In the genomic region with DNA sequence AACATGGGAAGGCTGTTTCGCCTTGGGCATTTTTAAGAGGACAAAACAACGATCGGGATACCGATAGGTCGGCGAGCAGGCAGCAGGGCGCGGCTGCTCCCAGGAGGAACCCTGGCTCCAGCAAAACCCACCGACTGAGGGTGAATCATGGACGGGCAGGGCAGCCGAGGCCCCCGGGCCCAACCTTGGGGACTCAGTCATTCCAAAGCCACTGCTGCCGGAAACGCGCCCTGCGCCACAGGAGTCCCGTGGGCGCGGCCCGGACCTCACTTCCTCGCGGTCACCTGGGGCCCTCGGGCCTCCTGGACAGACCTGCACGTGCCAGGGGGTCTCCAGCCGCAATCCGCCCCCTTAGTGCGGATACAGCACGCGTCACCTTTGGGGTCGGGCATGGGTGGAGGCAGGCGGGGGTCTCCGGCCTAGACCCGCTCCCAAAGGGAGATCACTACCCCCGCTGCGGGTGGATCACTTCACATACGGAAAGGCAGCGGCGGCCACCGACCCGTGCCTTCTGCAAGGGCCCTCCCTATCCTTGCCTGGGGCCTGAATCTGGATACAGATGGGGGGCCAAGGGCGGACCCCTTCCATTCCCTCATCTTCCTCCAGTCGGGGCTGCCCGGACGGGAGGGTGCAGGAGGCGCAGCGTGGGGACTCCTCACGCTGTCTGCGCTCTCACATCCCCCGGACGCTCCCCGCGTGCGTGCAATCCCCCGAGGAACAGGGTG, we compare ENCODE assay signal across 8 cellular contexts. TPM values are rescaled to one million over a fixed set of nuclear protein-coding genes. Genes with fewer than 3 reads are reported as not detected.
DNase-seq lines count a peak whose midpoint lies in the region; ATAC-seq, FAIRE-seq and TF ChIP-seq lines count a peak whose summit lies in the region.

No MANE protein-coding gene starts in this region.

- H3K4me2 ChIP-seq in keratinocyte (ENCODE audit: control insufficient read depth, extremely low read depth, insufficient read depth, low read depth, low read length) = peak overlapping the region; percentile 99

- TF ChIP-seq CTCF in WERI-Rb-1 (IDR thresholded peaks at IDR 0.05; ENCODE audit: low read depth, low read length) (no peak), cardiac fibroblast (IDR thresholded peaks at IDR 0.05; ENCODE audit: low read depth, low read length) (no peak), keratinocyte (optimal IDR thresholded peaks at IDR 0.05 in 1 of 3, IDR thresholded peaks at IDR 0.05 in 1 of 3, conservative IDR thresholded peaks at IDR 0.05 in 1 of 3; ENCODE audit: extremely low read depth in 1 of 3, insufficient read depth in 2 of 3, low read length in 3 of 3) (no peak)

- peak; percentile 23 for ATAC-seq in GM21717 (IDR thresholded peaks at IDR 0.05; ENCODE audit: unreplicated experiment)

- peaks cover 58% of the 10 kb centered on the region for H3K79me2 ChIP-seq in keratinocyte (ENCODE audit: control insufficient read depth, insufficient read depth, low read length)

- dilution Hi-C loops in keratinocyte (cut with MboI; ENCODE audit: extremely low pct_ligation_motif_present, low sequenced_read_pairs) = no loop called here

- H3K4me1 ChIP-seq in keratinocyte (ENCODE audit: control insufficient read depth, extremely low read depth, insufficient read depth, low read length) = peaks cover 52% of the 10 kb centered on the region

- FAIRE-seq in keratinocyte (lab: Jason Lieb, UNC) = no peak

- peak; percentile 62 for DNase-seq in EH (ENCODE audit: low read depth)
- no peak for DNase-seq in Jurkat, Clone E6-1 (ENCODE audit: low read depth, low spot score)
- DNase-seq in WERI-Rb-1 = no peak
- peak; percentile 46 to 55 for DNase-seq in cardiac fibroblast (ENCODE audit: low read depth in 2 of 2)
- DNase-seq in keratinocyte (ENCODE audit: low read depth, low spot score) = no peak
- DNase-seq in stimulated activated CD4-positive, alpha-beta T cell treated with anti-CD3 and anti-CD28 coated beads, Interleukin-12 subunit alpha, Interleukin-12 subunit beta, amount 100 ng/mL, for 4 hours = peak; percentile 47
- no peak for DNase-seq in OCI-M2 (lab: John Stamatoyannopoulos, UW; ENCODE audit: unreplicated experiment)

- H4K20me1 ChIP-seq in keratinocyte (ENCODE audit: control insufficient read depth, extremely low read depth, insufficient read depth, low read length) = peaks cover 17% of the 10 kb centered on the region

- peaks cover 9% of the 10 kb centered on the region for H3K9me3 ChIP-seq in WERI-Rb-1 (ENCODE audit: severe bottlenecking)
- no peaks in the 10 kb centered on the region for H3K9me3 ChIP-seq in keratinocyte (ENCODE audit: control insufficient read depth, low read depth, low read length)

- no peak overlapping the region for H2AFZ ChIP-seq in keratinocyte (ENCODE audit: control insufficient read depth, low read length)

- H3K4me3 ChIP-seq in Jurkat, Clone E6-1 (ENCODE audit: low read length) = peak overlapping the region; percentile 85
- H3K4me3 ChIP-seq in WERI-Rb-1 (ENCODE audit: low read depth, low read length) (peak overlapping the region; percentile 49), cardiac fibroblast (replicated peaks in 1 of 2; ENCODE audit: low read depth in 2 of 2, low read length in 2 of 2) (peak overlapping the region; percentile 89 to 91), keratinocyte (ENCODE audit: control insufficient read depth in 2 of 3, extremely low read depth in 1 of 3, insufficient read depth in 2 of 3, low read depth in 1 of 3, low read length in 3 of 3) (peak overlapping the region; percentile 87 to 94 (median 93))

- peak overlapping the region; percentile 35; the same call in 1 of the 2 replicates for H3K27ac ChIP-seq in WERI-Rb-1
- H3K27ac ChIP-seq in keratinocyte (ENCODE audit: control insufficient read depth, insufficient read depth, low read length) = peak overlapping the region; percentile 95

- no peaks in the 10 kb centered on the region for H3K36me3 ChIP-seq in WERI-Rb-1
- H3K36me3 ChIP-seq in keratinocyte (ENCODE audit: control insufficient read depth in 2 of 2, extremely low read depth in 1 of 2, insufficient read depth in 2 of 2, low read length in 2 of 2) = peaks cover 3 to 10% of the 10 kb centered on the region in 2 experiments

- peak overlapping the region; percentile 92 for H3K9ac ChIP-seq in keratinocyte (ENCODE audit: control insufficient read depth, extremely low read depth, insufficient read depth, low read length)

- H3K9me1 ChIP-seq in keratinocyte (ENCODE audit: control insufficient read depth, extremely low read depth, insufficient read depth, low read length) = no peaks in the 10 kb centered on the region

- H3K27me3 ChIP-seq in WERI-Rb-1 (ENCODE audit: insufficient read depth, low read depth, severe bottlenecking) (peaks cover 21% of the 10 kb centered on the region), keratinocyte (ENCODE audit: control insufficient read depth, extremely low read depth, insufficient read depth, low read length) (no peaks in the 10 kb centered on the region)

RNA-seq across cellular contexts. Expression of gene TXN, which starts 0.7 kb away (rescaled TPM):
- polyA plus RNA-seq in Jurkat, Clone E6-1 (2012; ENCODE audit: insufficient read depth, insufficient read length) = 361 TPM
- 768 to 1,127 TPM (median 845 TPM) in 3 replicates for polyA plus RNA-seq in keratinocyte
- 178 TPM for polyA plus RNA-seq in keratinocyte (2011; ENCODE audit: low read depth)
- polyA plus RNA-seq in keratinocyte (2011; cell fraction: cytosol; rRNA removed) = 1,024 and 1,515 TPM in 2 replicates
- polyA plus RNA-seq in keratinocyte (2011; cell fraction: nucleus; rRNA removed) = 383 and 589 TPM in 2 replicates
- 573 and 790 TPM in 2 replicates for polyA plus RNA-seq in keratinocyte (2012; ENCODE audit: low replicate concordance)
- 95.6 to 332 TPM (median 271 TPM) in 3 replicates for polyA minus RNA-seq in keratinocyte
- polyA minus RNA-seq in keratinocyte (2011; cell fraction: cytosol; rRNA and poly(A)+ RNA removed) = 238 TPM
- 44.6 and 71.1 TPM in 2 replicates for polyA minus RNA-seq in keratinocyte (2011; cell fraction: nucleus; rRNA and poly(A)+ RNA removed)

RNA-seq across cellular contexts. Expression of gene C9orf152, which starts 47.6 kb away (rescaled TPM):
- not detected for polyA plus RNA-seq in Jurkat, Clone E6-1 (2012; ENCODE audit: insufficient read depth, insufficient read length)
- polyA plus RNA-seq in keratinocyte = 0.01 TPM in 1 of 3 replicates, not detected in the others
- not detected for polyA plus RNA-seq in keratinocyte (2011; ENCODE audit: low read depth)
- not detected in 2 replicates for polyA plus RNA-seq in keratinocyte (2011; cell fraction: cytosol; rRNA removed)
- 0.04 and 0.05 TPM in 2 replicates for polyA plus RNA-seq in keratinocyte (2011; cell fraction: nucleus; rRNA removed)
- 0.03 and 0.13 TPM in 2 replicates for polyA plus RNA-seq in keratinocyte (2012; ENCODE audit: low replicate concordance)
- not detected in 3 replicates for polyA minus RNA-seq in keratinocyte
- not detected for polyA minus RNA-seq in keratinocyte (2011; cell fraction: cytosol; rRNA and poly(A)+ RNA removed)
- not detected in 2 replicates for polyA minus RNA-seq in keratinocyte (2011; cell fraction: nucleus; rRNA and poly(A)+ RNA removed)

Comparison
In these comparisons a context has a peak if more than half of its experiments do, and no peak if none do; other contexts are left out.
1. DNase-seq: peak in EH (single experiment), cardiac fibroblast (2 of 2) and stimulated activated CD4-positive, alpha-beta T cell treated with anti-CD3 and anti-CD28 coated beads, Interleukin-12 subunit alpha, Interleukin-12 subunit beta, amount 100 ng/mL, for 4 hours (single experiment); none in Jurkat, Clone E6-1 (single experiment), WERI-Rb-1 (single experiment), keratinocyte (single experiment) and OCI-M2 (single experiment).
2. Peak in every context shown above with its lines, with median percentiles within 50 percentile points of each other: H3K4me3 ChIP-seq.